In genomic region chr11:71336176-71336995, GRCh38 we compare ENCODE assay signal across 16 cellular contexts.
"Had no signal": no experiment of that assay in that cellular context is flagged by ENCODE, and none has a peak within 500 bp of the region (broad histone marks: within the 10 kb centered on the region; RNA-seq: fewer than 3 reads in every experiment).

No MANE protein-coding gene starts in this region.

- H2AFZ ChIP-seq: neural progenitor cell, parathyroid adenoma had no signal

- H3K79me2 ChIP-seq: parathyroid adenoma had no signal

- DNase-seq: activated CD4-positive, alpha-beta T cell treated with anti-CD3 and anti-CD28 coated beads, Interleukin-2, amount 50 U/mL, for 4 hours; activated CD8-positive, alpha-beta memory T cell treated with anti-CD3 and anti-CD28 coated beads, Interleukin-2, amount 10 ng/mL, durations not matched to agents 7 days and 5 days; activated gamma-delta T cell; activated naive CD8-positive, alpha-beta T cell treated with anti-CD3 and anti-CD28 coated beads, Interleukin-2, amount 10 ng/mL, durations not matched to agents 7 days and 5 days; activated T-cell treated with anti-CD3 and anti-CD28 coated beads, Interleukin-2, amount 50 U/mL, for 24 hours; anterior cingulate cortex; foreskin fibroblast; left ventricle myocardium inferior; retina; small intestine; T-helper 2 cell had no signal

- H3K27ac ChIP-seq: dorsolateral prefrontal cortex, left ventricle myocardium inferior, neural progenitor cell, parathyroid adenoma, tibial artery had no signal

- ATAC-seq: activated CD8-positive, alpha-beta memory T cell treated with anti-CD3 and anti-CD28 coated beads, Interleukin-2, amount 10 ng/mL, durations not matched to agents 7 days and 5 days; esophagus mucosa had no signal

- H3K4me2 ChIP-seq: neural progenitor cell had no signal

- H3K27me3 ChIP-seq: neural progenitor cell had no signal

- H3K36me3 ChIP-seq: left ventricle myocardium inferior, neural progenitor cell, tibial artery had no signal

- H3K4me1 ChIP-seq: left ventricle myocardium inferior, neural progenitor cell, parathyroid adenoma, tibial artery had no signal

- H3K4me3 ChIP-seq: dorsolateral prefrontal cortex, left ventricle myocardium inferior, neural progenitor cell, tibial artery had no signal

- H3K9ac ChIP-seq: neural progenitor cell, parathyroid adenoma had no signal
